1 cellular context compared by ENCODE assay signal in the genomic region with DNA sequence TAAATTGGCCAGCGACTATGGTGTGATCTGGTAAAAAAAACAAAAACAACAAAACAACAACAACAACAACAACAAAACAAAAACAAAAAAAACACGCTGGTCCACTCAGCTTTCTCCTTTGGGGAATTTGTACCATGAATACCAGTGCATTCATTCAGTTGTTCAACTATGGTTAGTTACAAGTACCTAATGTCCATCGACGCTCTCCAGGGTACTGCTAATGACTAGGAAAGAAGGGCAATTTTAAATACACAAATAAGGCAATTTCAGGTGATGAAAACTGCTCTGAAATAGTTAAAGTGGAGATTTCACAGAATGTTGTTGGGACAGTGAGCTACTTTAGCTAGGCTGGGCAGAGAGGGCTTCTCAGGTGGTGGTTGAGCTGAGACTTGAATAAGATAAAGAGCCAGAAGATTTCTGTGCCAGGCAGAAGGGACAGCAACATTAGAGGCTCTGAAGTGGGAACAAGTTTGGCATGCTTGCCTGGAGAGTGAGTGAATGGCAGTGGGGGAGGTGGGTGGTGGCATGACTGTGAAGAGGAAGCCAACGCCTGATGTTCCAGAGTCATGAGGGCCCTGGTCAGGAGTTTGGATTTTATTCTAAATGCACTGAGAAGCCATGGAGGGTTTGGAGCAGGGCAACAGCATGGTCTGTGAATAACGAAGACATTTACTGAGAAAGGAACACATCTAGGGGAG.
TF ChIP-seq lines count a peak whose summit lies in the region.

No MANE protein-coding gene starts in this region.

TF ChIP-seq in IMR-90, 13 proteins besides CTCF, POLR2A, EP300 and RAD21 (continued from another document):
- TF ChIP-seq, protein P1, sequence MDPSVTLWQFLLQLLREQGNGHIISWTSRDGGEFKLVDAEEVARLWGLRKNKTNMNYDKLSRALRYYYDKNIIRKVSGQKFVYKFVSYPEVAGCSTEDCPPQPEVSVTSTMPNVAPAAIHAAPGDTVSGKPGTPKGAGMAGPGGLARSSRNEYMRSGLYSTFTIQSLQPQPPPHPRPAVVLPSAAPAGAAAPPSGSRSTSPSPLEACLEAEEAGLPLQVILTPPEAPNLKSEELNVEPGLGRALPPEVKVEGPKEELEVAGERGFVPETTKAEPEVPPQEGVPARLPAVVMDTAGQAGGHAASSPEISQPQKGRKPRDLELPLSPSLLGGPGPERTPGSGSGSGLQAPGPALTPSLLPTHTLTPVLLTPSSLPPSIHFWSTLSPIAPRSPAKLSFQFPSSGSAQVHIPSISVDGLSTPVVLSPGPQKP (IDR thresholded peaks at IDR 0.05; ENCODE audit: borderline replicate concordance, low read depth, low read length), result no peak
- TF ChIP-seq MXI1 (IDR thresholded peaks at IDR 0.05; ENCODE audit: borderline replicate concordance, low read depth, low read length) (no peak), BHLHE40 (IDR thresholded peaks at IDR 0.05; ENCODE audit: low read depth, low read length) (no peak), RCOR1 (IDR thresholded peaks at IDR 0.05; ENCODE audit: insufficient replicate concordance, low read length) (no peak), CHD1 (IDR thresholded peaks at IDR 0.05; ENCODE audit: low read depth, low read length) (no peak), NFE2L2 (IDR thresholded peaks at IDR 0.05; ENCODE audit: low read depth, low read length) (no peak), FOS (IDR thresholded peaks at IDR 0.05; ENCODE audit: low read depth, low read length) (no peak), MAFK (IDR thresholded peaks at IDR 0.05; ENCODE audit: low read depth, low read length) (no peak), SMC3 (IDR thresholded peaks at IDR 0.05; ENCODE audit: low read depth, low read length) (no peak), RFX5 (IDR thresholded peaks at IDR 0.05; ENCODE audit: low read depth, low read length) (no peak)
TF ChIP-seq in IMR-90: peak in this region for 0.
